8 cellular contexts compared by ENCODE assay signal in the genomic region with DNA sequence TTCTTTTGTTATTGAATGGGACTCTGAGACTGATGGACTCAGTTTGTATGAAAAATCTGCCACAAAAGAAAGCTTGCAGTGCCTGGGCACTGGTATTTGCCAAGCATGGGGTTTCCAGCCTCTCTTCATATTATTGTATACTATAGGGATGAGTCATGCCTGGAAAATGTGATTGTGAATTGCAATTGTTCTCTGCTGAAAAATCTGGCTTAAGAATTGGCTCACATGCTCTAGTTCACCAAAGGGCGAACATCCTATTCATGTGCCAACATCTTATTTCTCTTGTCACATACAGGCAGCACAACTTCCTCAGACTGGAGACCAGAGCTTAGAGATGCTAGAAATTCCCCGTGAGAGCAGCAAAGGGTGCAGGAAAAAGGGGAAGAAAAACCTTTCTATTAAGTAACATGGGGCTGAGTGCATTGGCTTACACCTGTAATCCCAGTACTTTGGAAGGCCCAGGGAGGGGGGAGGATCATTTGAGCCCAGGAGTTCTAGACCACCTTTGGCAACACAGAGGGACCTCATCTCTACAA.
DNase-seq lines count a peak whose midpoint lies in the region; ATAC-seq and TF ChIP-seq lines count a peak whose summit lies in the region.

No MANE protein-coding gene starts in this region.

- in situ Hi-C loops in Caki2 (cut with HindIII; ENCODE audit: low pct_unique_long_range_greater_than_20kb, low sequenced_read_pairs) = no loop called here

- TF ChIP-seq EP300 in tibial nerve (IDR thresholded peaks at IDR 0.05) = peak in 1 of 2 donors; percentile 60

- DNase-seq in Caki2 (ENCODE audit: low read depth) = peak; percentile 39
- DNase-seq in NCI-H2227 (lab: John Stamatoyannopoulos, UW; ENCODE audit: unreplicated experiment) = peak; percentile 21
- DNase-seq in dorsolateral prefrontal cortex = no peak
- DNase-seq in neural progenitor cell (ENCODE audit: low spot score) = no peak
- DNase-seq in tibial nerve (ENCODE audit: low spot score in 2 of 2) = no peak
- DNase-seq in UCSD-AML1 (lab: John Stamatoyannopoulos, UW; ENCODE audit: unreplicated experiment) = no peak
- DNase-seq in OCI-M1 (lab: John Stamatoyannopoulos, UW) = no peak

- H3K9ac ChIP-seq in neural progenitor cell = no peak overlapping the region

- H3K79me2 ChIP-seq in neural progenitor cell (ENCODE audit: low read depth) = no peaks in the 10 kb centered on the region

- H3K27me3 ChIP-seq in dorsolateral prefrontal cortex (no peaks in the 10 kb centered on the region), neural progenitor cell (no peaks in the 10 kb centered on the region), tibial nerve (no peaks in the 10 kb centered on the region)

- H3K4me1 Mint-ChIP-seq in neural progenitor cell = peaks cover 19% of the 10 kb centered on the region

- intact Hi-C loops in dorsolateral prefrontal cortex (cut with DNase I) = no loop called here

- WGBS in tibial nerve, 2 donors = 38 to 43% methylated on average over 2 of the region's 2 CpGs

- no peaks in the 10 kb centered on the region for H3K4me1 ChIP-seq in neural progenitor cell
- H3K4me1 ChIP-seq in tibial nerve = peaks cover 0 to 27% (median under 1%) of the 10 kb centered on the region in 4 donors

- no peaks in the 10 kb centered on the region for H3K36me3 ChIP-seq in neural progenitor cell
- H3K36me3 ChIP-seq in tibial nerve = no peaks in the 10 kb centered on the region

- H3K4me2 ChIP-seq in neural progenitor cell = no peak overlapping the region

- peaks cover 3% of the 10 kb centered on the region for H3K27me3 Mint-ChIP-seq in neural progenitor cell (ENCODE audit: insufficient read depth, low read depth)

- H3K27ac Mint-ChIP-seq in neural progenitor cell = peak overlapping the region; percentile 23

- H2AFZ ChIP-seq in neural progenitor cell (replicated peaks) = no peak overlapping the region

- TF ChIP-seq CTCF in dorsolateral prefrontal cortex (IDR thresholded peaks at IDR 0.05 in 54 of 56, conservative IDR thresholded peaks at IDR 0.05 in 2 of 56; ENCODE audit: low read depth in 1 of 56, partially characterized antibody in 56 of 56) (no peak), neural progenitor cell (IDR thresholded peaks at IDR 0.05) (no peak), tibial nerve (IDR thresholded peaks at IDR 0.05) (no peak)

- peak overlapping the region in 45 of 59 donors; percentile 0 to 86 (median 56) for H3K27ac ChIP-seq in dorsolateral prefrontal cortex
- no peak overlapping the region for H3K27ac ChIP-seq in neural progenitor cell
- peak overlapping the region in 1 of 4 donors; percentile 50 for H3K27ac ChIP-seq in tibial nerve

- no peaks in the 10 kb centered on the region for H3K36me3 Mint-ChIP-seq in neural progenitor cell

- H3F3A ChIP-seq in neural progenitor cell (ENCODE audit: low read depth) = no peaks in the 10 kb centered on the region

- TF ChIP-seq POLR2A in tibial nerve (IDR thresholded peaks at IDR 0.05) = no peak

- H4K20me1 ChIP-seq in neural progenitor cell (ENCODE audit: low read depth) = no peaks in the 10 kb centered on the region

- H3K9me3 Mint-ChIP-seq in neural progenitor cell = no peaks in the 10 kb centered on the region

- H3K4me3 ChIP-seq in dorsolateral prefrontal cortex = peak overlapping the region in 3 of 59 donors; percentile 4 to 33 (median 9)
- H3K4me3 ChIP-seq in neural progenitor cell = no peak overlapping the region
- H3K4me3 ChIP-seq in tibial nerve = no peak overlapping the region

- no peak for ATAC-seq in HG03457 (IDR thresholded peaks at IDR 0.05; ENCODE audit: unreplicated experiment)

- no peak overlapping the region for H3K4me3 Mint-ChIP-seq in neural progenitor cell

- H3K9me3 ChIP-seq in neural progenitor cell (ENCODE audit: low read depth) = no peaks in the 10 kb centered on the region
- no peaks in the 10 kb centered on the region for H3K9me3 ChIP-seq in tibial nerve

Comparison
In these comparisons a context has a peak if more than half of its experiments do, and no peak if none do; other contexts are left out.
1. DNase-seq: peak in Caki2 (single experiment) and NCI-H2227 (single experiment); none in dorsolateral prefrontal cortex (0 of 10), neural progenitor cell (single experiment), tibial nerve (0 of 2), UCSD-AML1 (single experiment) and OCI-M1 (single experiment).